ENCODE assay signal across 31 cellular contexts in genomic region chr7:151074817-151075661, GRCh38. TPM values are rescaled to one million over a fixed set of nuclear protein-coding genes. Genes with fewer than 3 reads are reported as not detected.
DNase-seq lines count a peak whose midpoint lies in the region; ATAC-seq and TF ChIP-seq lines count a peak whose summit lies in the region.
"Had no signal": no experiment of that assay in that cellular context is flagged by ENCODE, and none has a peak within 500 bp of the region (broad histone marks: within the 10 kb centered on the region; RNA-seq: fewer than 3 reads in every experiment).

No MANE protein-coding gene starts in this region.

- no peaks in the 10 kb centered on the region for H3K9me3 Mint-ChIP-seq in neural crest cell
- H3K9me3 Mint-ChIP-seq: activated naive CD8-positive, alpha-beta T cell treated with anti-CD3 and anti-CD28 coated beads, Interleukin-2, amount 10 ng/mL, durations not matched to agents 7 days and 5 days; IgD-negative memory B cell; natural killer cell treated with Interleukin-12 subunit alpha and Interleukin-12 subunit beta and Interleukin-15 and Interleukin-18, amount 100 ng/mL, for 72 hours had no signal

- peak; percentile 32 for DNase-seq in DMS53 (lab: John Stamatoyannopoulos, UW)
- no peak for DNase-seq in DMS53 treated with DMSO at 0.1 percent for 48 hours (lab: John Stamatoyannopoulos, UW; ENCODE audit: unreplicated experiment)
- no peak for DNase-seq in neural crest cell (ENCODE audit: low read depth, low spot score)
- DNase-seq in left lobe of liver (ENCODE audit: low spot score), result no peak
- no peak for DNase-seq in G401 (ENCODE audit: low spot score)
- DNase-seq: 8988T; activated CD4-positive, CD25-positive, alpha-beta regulatory T cell treated with anti-CD3 and anti-CD28 coated beads, Interleukin-2, amount 50 U/mL, for 72 hours; activated CD8-positive, alpha-beta memory T cell treated with anti-CD3 and anti-CD28 coated beads for 24 hours; activated naive CD8-positive, alpha-beta T cell treated with anti-CD3 and anti-CD28 coated beads, Interleukin-2, amount 10 ng/mL, durations not matched to agents 7 days and 5 days; activated T-cell treated with anti-CD3 and anti-CD28 coated beads for 4 hours; aorta; DND-41; effector CD8-positive, alpha-beta T cell; HCEC 1CT; hypothalamus; left cardiac atrium; NCI-H2107; NCI-H345; NCI-H69; retina; SHP77 treated with DMSO at 0.1 percent for 48 hours; stimulated activated naive CD4-positive, alpha-beta T cell treated with Interleukin-2 at 50 U/mL for 16 hours had no signal

- H3K4me1 Mint-ChIP-seq in neural crest cell, result peaks cover 16% of the 10 kb centered on the region

- H3K36me3 ChIP-seq in HEK293 (ENCODE audit: control insufficient read depth in 2 of 2, insufficient read depth in 1 of 2, low read length in 2 of 2), result peaks cover 15 to 86% of the 10 kb centered on the region in 2 experiments; a peak in 2 of 3 replicates

- in situ Hi-C loops in G401 (cut with HindIII; ENCODE audit: low sequenced_read_pairs), result no loop called here

- CTCF ChIA-PET in HEK293 (lab: Yijun Ruan, JAX), result no interaction called here

- H3K4me3 ChIP-seq in HEK293 (ENCODE audit: low read depth, low read length), result no peak overlapping the region
- H3K4me3 ChIP-seq: cardiac muscle cell, coronary artery, mucosa of descending colon, skin epidermis had no signal

- peak overlapping the region; percentile 71 for H3K4me3 Mint-ChIP-seq in neural crest cell
- H3K4me3 Mint-ChIP-seq: activated naive CD8-positive, alpha-beta T cell treated with anti-CD3 and anti-CD28 coated beads, Interleukin-2, amount 10 ng/mL, durations not matched to agents 7 days and 5 days; natural killer cell treated with Interleukin-12 subunit alpha and Interleukin-12 subunit beta and Interleukin-15 and Interleukin-18, amount 100 ng/mL, for 72 hours had no signal

- H3K27me3 Mint-ChIP-seq in neural crest cell (ENCODE audit: low read depth), result no peaks in the 10 kb centered on the region
- H3K27me3 Mint-ChIP-seq: activated naive CD8-positive, alpha-beta T cell treated with anti-CD3 and anti-CD28 coated beads, Interleukin-2, amount 10 ng/mL, durations not matched to agents 7 days and 5 days; IgD-negative memory B cell; natural killer cell treated with Interleukin-12 subunit alpha and Interleukin-12 subunit beta and Interleukin-15 and Interleukin-18, amount 100 ng/mL, for 72 hours had no signal

- ATAC-seq in left lobe of liver, result no peak
- ATAC-seq: left cardiac atrium, mucosa of descending colon had no signal

- H3K36me3 Mint-ChIP-seq in neural crest cell (ENCODE audit: low read depth), result peaks cover 7% of the 10 kb centered on the region
- H3K36me3 Mint-ChIP-seq: natural killer cell treated with Interleukin-12 subunit alpha and Interleukin-12 subunit beta and Interleukin-15 and Interleukin-18, amount 100 ng/mL, for 72 hours had no signal

- no peak overlapping the region for H3K27ac ChIP-seq in HEK293 (ENCODE audit: extremely low read depth, low read depth, low read length)
- H3K27ac ChIP-seq: C4-2B, cardiac muscle cell, coronary artery, parathyroid adenoma had no signal

- POLR2A ChIA-PET in HEK293 (lab: Yijun Ruan, JAX), result interaction anchor here (0.6 to 4.8 kb wide), 6 partner anchors 9 to 128 kb away, joined by 3 to 22 read pairs (median 7); partner anchors contain the start of gene ABCB8

- H3K9me3 ChIP-seq in HEK293 (ENCODE audit: control insufficient read depth, insufficient read depth, low read depth, low read length), result no peaks in the 10 kb centered on the region
- H3K9me3 ChIP-seq: mucosa of descending colon had no signal

- TF ChIP-seq CTCF in HEK293 (tag by site-specific recombination; IDR thresholded peaks at IDR 0.05) (no peak), neural crest cell (conservative IDR thresholded peaks at IDR 0.05) (no peak)

- peak overlapping the region; percentile 43 for H3K27ac Mint-ChIP-seq in neural crest cell (ENCODE audit: unreplicated experiment)
- H3K27ac Mint-ChIP-seq: natural killer cell treated with Interleukin-12 subunit alpha and Interleukin-12 subunit beta and Interleukin-15 and Interleukin-18, amount 100 ng/mL, for 72 hours had no signal

- H3K4me1 ChIP-seq in HEK293 (ENCODE audit: control insufficient read depth, insufficient read depth, low read length), result peaks cover 4% of the 10 kb centered on the region; the same call in 1 of the 2 replicates

TF ChIP-seq in HEK293, 187 proteins besides CTCF, POLR2A, EP300 and RAD21:
- no peak for TF ChIP-seq ZBTB1 (tag by site-specific recombination; IDR thresholded peaks at IDR 0.05)
- TF ChIP-seq PRDM10 (tag by site-specific recombination; IDR thresholded peaks at IDR 0.05), result peak; percentile 71
- 0 out of 2 replicates have a peak, but pooled peaks have one; percentile 21 for TF ChIP-seq HIC1 (tag by site-specific recombination; IDR thresholded peaks at IDR 0.05)

RNA-seq across cellular contexts. Expression of gene FASTK, which starts 5.6 kb away (rescaled TPM):
- total RNA-seq in neural crest cell (82.4 and 86.1 TPM in 2 replicates), left lobe of liver (61.3 TPM)
- total RNA-seq in G401 (2014; rRNA removed; shearing (Covaris generic)), result 57.2 and 62.9 TPM in 2 replicates

RNA-seq across cellular contexts. Expression of gene TMUB1, which starts 8.3 kb away (rescaled TPM):
- 44.9 and 46.5 TPM in 2 replicates for total RNA-seq in neural crest cell
- total RNA-seq in left lobe of liver, result 60.4 TPM
- total RNA-seq in G401 (2014; rRNA removed; shearing (Covaris generic)), result 94.3 and 112 TPM in 2 replicates

RNA-seq across cellular contexts. Expression of gene AGAP3, which starts 11.2 kb away (rescaled TPM):
- total RNA-seq in neural crest cell (128 and 139 TPM in 2 replicates), left lobe of liver (54.7 TPM)
- 49.4 and 51.9 TPM in 2 replicates for total RNA-seq in G401 (2014; rRNA removed; shearing (Covaris generic))

RNA-seq across cellular contexts. Expression of gene SLC4A2, which starts 15.7 kb away (rescaled TPM):
- total RNA-seq in neural crest cell (139 and 141 TPM in 2 replicates), left lobe of liver (83.1 TPM)
- 363 and 382 TPM in 2 replicates for total RNA-seq in G401 (2014; rRNA removed; shearing (Covaris generic))

RNA-seq across cellular contexts. Expression of gene CDK5, which starts 17.3 kb away (rescaled TPM):
- total RNA-seq in neural crest cell, result 38.9 TPM in 2 replicates
- 9.6 TPM for total RNA-seq in left lobe of liver
- 18.5 and 25.3 TPM in 2 replicates for total RNA-seq in G401 (2014; rRNA removed; shearing (Covaris generic))
